ENCODE assay signal across 22 cellular contexts in genomic region chr17:49120166-49120565, GRCh38. TPM values are rescaled to one million over a fixed set of nuclear protein-coding genes. Genes with fewer than 3 reads are reported as not detected.
DNase-seq lines count a peak whose midpoint lies in the region; ATAC-seq and TF ChIP-seq lines count a peak whose summit lies in the region.
"Had no signal": no experiment of that assay in that cellular context is flagged by ENCODE, and none has a peak within 500 bp of the region (broad histone marks: within the 10 kb centered on the region; RNA-seq: fewer than 3 reads in every experiment).

No MANE protein-coding gene starts in this region.

- in situ Hi-C loops in IMR-90 (cut with MboI; ENCODE audit: low sequenced_read_pairs): no loop called here

- TF ChIP-seq POLR2A in IMR-90 (IDR thresholded peaks at IDR 0.05; ENCODE audit: low read depth, low read length) (no peak), lower leg skin (IDR thresholded peaks at IDR 0.05) (no peak)

- peaks cover 3% of the 10 kb centered on the region for H3K27me3 Mint-ChIP-seq in progenitor cell of endocrine pancreas

- no peak overlapping the region for H3K14ac ChIP-seq in IMR-90 (replicated peaks; ENCODE audit: low read depth, low read length)

- no peak overlapping the region for H3K4me2 ChIP-seq in IMR-90 (ENCODE audit: low read depth, low read length)

- no peak overlapping the region for H3K23ac ChIP-seq in IMR-90 (ENCODE audit: low read depth, low read length)

- H2BK15ac ChIP-seq in IMR-90 (ENCODE audit: low read depth, low read length): no peak overlapping the region

- no peak overlapping the region for H3K18ac ChIP-seq in IMR-90 (ENCODE audit: low read depth, low read length)

- peak overlapping the region; percentile 76 for H3K27ac Mint-ChIP-seq in progenitor cell of endocrine pancreas
- H3K27ac Mint-ChIP-seq: CD4-positive, alpha-beta memory T cell had no signal

- H2AK5ac ChIP-seq in IMR-90 (ENCODE audit: low read depth, low read length): peak overlapping the region; percentile 12; the same call in 1 of the 2 replicates

- H3K4me3 ChIP-seq in HEK293 (ENCODE audit: low read depth, low read length) (no peak overlapping the region), IMR-90 (ENCODE audit: insufficient read depth, low read depth, low read length) (no peak overlapping the region), lower leg skin (ENCODE audit: low read depth, poor library complexity, severe bottlenecking) (no peak overlapping the region)
- H3K4me3 ChIP-seq: GM23248 had no signal

- H2AK9ac ChIP-seq in IMR-90 (replicated peaks; ENCODE audit: low read depth, low read length, poor library complexity): no peak overlapping the region

- CTCF ChIA-PET in HEK293 (lab: Yijun Ruan, JAX) (no interaction called here), IMR-90 (lab: Yijun Ruan, JAX) (no interaction called here)

- H3K56ac ChIP-seq in IMR-90 (ENCODE audit: extremely low read depth, insufficient read depth, low read length): no peak overlapping the region

- H3K27ac ChIP-seq in HEK293 (ENCODE audit: extremely low read depth, low read depth, low read length): no peak overlapping the region
- H3K27ac ChIP-seq in IMR-90 (ENCODE audit: insufficient read depth, low read length): no peak overlapping the region
- H3K27ac ChIP-seq: GM23248 had no signal

- intact Hi-C loops in IMR-90 (cut with micrococcal nuclease): no loop called here
- intact Hi-C loops in left colon (cut with DNase I, micrococcal nuclease): no loop called here
- intact Hi-C loops in lower leg skin (cut with DNase I; ENCODE audit: low total_unique reads): no loop called here

- H2BK20ac ChIP-seq in IMR-90 (ENCODE audit: low read depth, low read length): no peak overlapping the region

- peaks cover 5% of the 10 kb centered on the region for H3K36me3 Mint-ChIP-seq in progenitor cell of endocrine pancreas (ENCODE audit: insufficient read depth)
- H3K36me3 Mint-ChIP-seq: CD4-positive, alpha-beta memory T cell had no signal

- no peaks in the 10 kb centered on the region for H3K36me3 ChIP-seq in HEK293 (ENCODE audit: control insufficient read depth in 2 of 2, insufficient read depth in 1 of 2, low read length in 2 of 2)
- no peaks in the 10 kb centered on the region for H3K36me3 ChIP-seq in IMR-90 (ENCODE audit: control insufficient read depth, insufficient read depth, low read length)

- DNase-seq in IMR-90 (no peak), left colon (no peak), progenitor cell of endocrine pancreas (ENCODE audit: low spot score, unreplicated experiment) (no peak), SW 1271 (lab: John Stamatoyannopoulos, UW) (no peak), lower leg skin (ENCODE audit: low spot score in 2 of 2) (no peak), nucleus accumbens (lab: John Stamatoyannopoulos, UW) (no peak)
- DNase-seq: C1 segment of cervical spinal cord; Calu3; CD4-positive, alpha-beta memory T cell; COR-L47; DMS53; DMS79 treated with DMSO at 0.1 percent for 48 hours; GF-D8; GM23248; H7; HCEC 1CT had no signal

- H3K4ac ChIP-seq in IMR-90 (ENCODE audit: low read depth, low read length): no peak overlapping the region

- no peak for ATAC-seq in IMR-90 (ENCODE audit: low read depth)
- ATAC-seq in left colon: peak; percentile 68
- ATAC-seq in GM19455 (IDR thresholded peaks at IDR 0.05; ENCODE audit: unreplicated experiment): no peak

- BruUV-seq in IMR-90 (replicated peaks; lab: Mats Ljungman, UMichigan): no TSS peak

- no peak for TF ChIP-seq CTCF in HEK293 (tag by site-specific recombination; IDR thresholded peaks at IDR 0.05)
- TF ChIP-seq CTCF in IMR-90 (conservative IDR thresholded peaks at IDR 0.05; ENCODE audit: low read depth, low read length): no peak
- no peak for TF ChIP-seq CTCF in progenitor cell of endocrine pancreas (IDR thresholded peaks at IDR 0.05; ENCODE audit: unreplicated experiment)
- no peak for TF ChIP-seq CTCF in lower leg skin (IDR thresholded peaks at IDR 0.05)

- no peaks in the 10 kb centered on the region for H3K79me1 ChIP-seq in IMR-90 (ENCODE audit: low read depth in 1 of 2, low read length in 2 of 2)

- H2BK120ac ChIP-seq in IMR-90 (ENCODE audit: low read depth, low read length): no peak overlapping the region

- H3K9ac ChIP-seq in IMR-90 (ENCODE audit: low read depth, low read length): no peak overlapping the region
- H3K9ac ChIP-seq: GM23248 had no signal

- peaks cover 15% of the 10 kb centered on the region for H3K27me3 ChIP-seq in IMR-90 (ENCODE audit: control insufficient read depth, insufficient read depth, low read length)

- WGBS in IMR-90 (ENCODE audit: extremely low coverage in 2 of 2, insufficient read length in 1 of 2), 2 experiments: no CpG with 5 or more reads among the region's 3 CpGs
- WGBS in lower leg skin, 2 donors: 66 to 85% methylated on average over 3 of the region's 3 CpGs

- H4K5ac ChIP-seq in IMR-90 (ENCODE audit: low read depth, low read length): no peak overlapping the region

- H2AFZ ChIP-seq in IMR-90 (replicated peaks; ENCODE audit: low read length, poor library complexity): no peak overlapping the region
- H2AFZ ChIP-seq: GM23248 had no signal

- no peak for TF ChIP-seq RAD21 in IMR-90 (IDR thresholded peaks at IDR 0.05; ENCODE audit: low read length)

- no peaks in the 10 kb centered on the region for H3K4me1 ChIP-seq in HEK293 (ENCODE audit: control insufficient read depth, insufficient read depth, low read length)
- no peaks in the 10 kb centered on the region for H3K4me1 ChIP-seq in IMR-90 (ENCODE audit: control insufficient read depth, insufficient read depth, low read length)

- peaks cover 14% of the 10 kb centered on the region for H3K9me3 Mint-ChIP-seq in progenitor cell of endocrine pancreas (ENCODE audit: low read depth)

- H4K8ac ChIP-seq in IMR-90 (ENCODE audit: low read depth in 2 of 2, low read length in 2 of 2): no peak overlapping the region

- no peak overlapping the region for H2BK5ac ChIP-seq in IMR-90 (ENCODE audit: low read depth, low read length, poor library complexity, severe bottlenecking)

- H4K91ac ChIP-seq in IMR-90 (ENCODE audit: insufficient read depth, low read depth, low read length): no peak overlapping the region

- H3K9me3 ChIP-seq in HEK293 (ENCODE audit: control insufficient read depth, insufficient read depth, low read depth, low read length) (no peaks in the 10 kb centered on the region), IMR-90 (ENCODE audit: control insufficient read depth, insufficient read depth, low read length) (peaks cover 12% of the 10 kb centered on the region)

- H3K4me3 Mint-ChIP-seq in progenitor cell of endocrine pancreas (ENCODE audit: low read depth): no peak overlapping the region
- H3K4me3 Mint-ChIP-seq: CD4-positive, alpha-beta memory T cell had no signal

- POLR2A ChIA-PET in HEK293 (lab: Yijun Ruan, JAX): no interaction called here
- POLR2A ChIA-PET in IMR-90 (lab: Charles Lee; ENCODE audit: unreplicated experiment): no interaction called here

- H4K20me1 ChIP-seq in IMR-90 (ENCODE audit: insufficient read depth, low read length): no peaks in the 10 kb centered on the region

- no peaks in the 10 kb centered on the region for H3K4me1 Mint-ChIP-seq in progenitor cell of endocrine pancreas (ENCODE audit: low read depth)
- H3K4me1 Mint-ChIP-seq: CD4-positive, alpha-beta memory T cell had no signal

- dilution Hi-C loops in IMR-90 (cut with HindIII; ENCODE audit: low sequenced_read_pairs, unreplicated experiment): no loop called here

- H3K9me1 ChIP-seq in IMR-90 (ENCODE audit: insufficient read depth, low read length): no peaks in the 10 kb centered on the region

TF ChIP-seq in HEK293, 187 proteins besides CTCF, POLR2A, EP300 and RAD21:
- TF ChIP-seq ZSCAN4 (tag by site-specific recombination; IDR thresholded peaks at IDR 0.05): peak; percentile 49; the same call in 1 of the 2 replicates
- TF ChIP-seq MZF1 (tag by site-specific recombination; IDR thresholded peaks at IDR 0.05; ENCODE audit: borderline replicate concordance): no peak

TF ChIP-seq in IMR-90, 13 proteins besides CTCF, POLR2A, EP300 and RAD21:
- TF ChIP-seq FOS (IDR thresholded peaks at IDR 0.05; ENCODE audit: low read depth, low read length): no peak
- no peak for TF ChIP-seq RFX5 (IDR thresholded peaks at IDR 0.05; ENCODE audit: low read depth, low read length)
- no peak for TF ChIP-seq RCOR1 (IDR thresholded peaks at IDR 0.05; ENCODE audit: insufficient replicate concordance, low read length)
- TF ChIP-seq MXI1 (IDR thresholded peaks at IDR 0.05; ENCODE audit: borderline replicate concordance, low read depth, low read length): no peak
- TF ChIP-seq, protein P1, sequence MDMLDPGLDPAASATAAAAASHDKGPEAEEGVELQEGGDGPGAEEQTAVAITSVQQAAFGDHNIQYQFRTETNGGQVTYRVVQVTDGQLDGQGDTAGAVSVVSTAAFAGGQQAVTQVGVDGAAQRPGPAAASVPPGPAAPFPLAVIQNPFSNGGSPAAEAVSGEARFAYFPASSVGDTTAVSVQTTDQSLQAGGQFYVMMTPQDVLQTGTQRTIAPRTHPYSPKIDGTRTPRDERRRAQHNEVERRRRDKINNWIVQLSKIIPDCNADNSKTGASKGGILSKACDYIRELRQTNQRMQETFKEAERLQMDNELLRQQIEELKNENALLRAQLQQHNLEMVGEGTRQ (IDR thresholded peaks at IDR 0.05; ENCODE audit: low read depth, low read length): no peak
- TF ChIP-seq NFE2L2 (IDR thresholded peaks at IDR 0.05; ENCODE audit: low read depth, low read length): no peak
TF ChIP-seq in IMR-90: peak in this region for 0.

RNA-seq across cellular contexts. Expression of gene B4GALNT2, which starts 12.4 kb away (rescaled TPM):
- total RNA-seq in IMR-90 (2012; rRNA removed) (under 0.01 TPM in 1 of 2 replicates, not detected in the other), left colon (10 to 100 TPM; 45.0 to 99.9 TPM), progenitor cell of endocrine pancreas (0.07 and 0.11 TPM in 2 replicates), lower leg skin (under 1 TPM; 0.04 to 0.98 (median 0.80) TPM)
- polyA plus RNA-seq in IMR-90 (2012; rRNA removed): 0.06 TPM in 1 of 2 replicates, not detected in the other
- not detected in 2 replicates for polyA plus RNA-seq in IMR-90 (2012; cell fraction: cytosol; rRNA removed)
- not detected in 2 replicates for polyA plus RNA-seq in IMR-90 (2012; cell fraction: nucleus; rRNA removed; ENCODE audit: low replicate concordance)
- total RNA-seq: A172, A673, G401, GM23248, H1 had no signal
- polyA plus RNA-seq: CD4-positive, alpha-beta memory T cell; GM23248; H1 had no signal

Comparison
In these comparisons a context has a peak if more than half of its experiments do, and no peak if none do; other contexts are left out.
1. RNA of gene B4GALNT2, which starts 12.4 kb away (total RNA-seq): 45.0 to 99.9 TPM in left colon; 0.04 to 0.98 TPM in lower leg skin, 0.07 to 0.11 TPM in progenitor cell of endocrine pancreas and under 0.01 TPM in IMR-90; every median in the first group is over 10 times any median in the second.